ENCODE assay signal across 38 cellular contexts in genomic region chr14:76322594-76323220, GRCh38. TPM values are rescaled to one million over a fixed set of nuclear protein-coding genes. Genes with fewer than 3 reads are reported as not detected.
"Had no signal": no experiment of that assay in that cellular context is flagged by ENCODE, and none has a peak within 500 bp of the region (broad histone marks: within the 10 kb centered on the region; RNA-seq: fewer than 3 reads in every experiment).

No MANE protein-coding gene starts in this region.

- ATAC-seq: activated CD8-positive, alpha-beta T cell treated with anti-CD3 and anti-CD28 coated beads for 36 hours; activated naive CD4-positive, alpha-beta T cell treated with anti-CD3 and anti-CD28 coated beads, Interleukin-2, amount 50 U/mL, for 72 hours; activated T-cell treated with anti-CD3 and anti-CD28 coated beads, Interleukin-2, amount 50 U/mL, for 72 hours; activated T-helper 17 cell treated with anti-CD3 and anti-CD28 coated beads, Interleukin-2, amount 50 U/mL, for 72 hours; body of pancreas; PC-3 had no signal

- DNase-seq: activated CD4-positive, alpha-beta T cell treated with anti-CD3 and anti-CD28 coated beads for 1 hour; activated CD4-positive, alpha-beta T cell treated with anti-CD3 and anti-CD28 coated beads for 48 hours; activated CD4-positive, alpha-beta T cell treated with anti-CD3 and anti-CD28 coated beads, Interleukin-2, amount 50 U/mL, for 4 hours; activated CD4-positive, CD25-positive, alpha-beta regulatory T cell; activated CD8-positive, alpha-beta T cell treated with anti-CD3 and anti-CD28 coated beads for 36 hours; activated gamma-delta T cell treated with Interleukin-2 at 50 U/mL for 16 hours; activated naive CD4-positive, alpha-beta T cell treated with anti-CD3 and anti-CD28 coated beads for 36 hours; activated T-cell treated with anti-CD3 and anti-CD28 coated beads, Interleukin-2, amount 50 U/mL, for 1 hour; activated T-cell treated with anti-CD3 and anti-CD28 coated beads, Interleukin-2, amount 50 U/mL, for 72 hours; body of pancreas; caudate nucleus; cerebellar nuclear complex; MM.1S; NCI-H1092 treated with DMSO at 0.1 percent for 48 hours; NCI-H1417; NCI-H146; NCI-H187; NCI-H2081; NCI-H2171 treated with DMSO at 0.1 percent for 48 hours; NCI-H2227 treated with DMSO at 0.1 percent for 48 hours; NCI-H446; NCI-H510A treated with DMSO at 0.1 percent for 48 hours; NCI-H526 treated with DMSO at 0.1 percent for 48 hours; NCI-H82; PC-3; Peyer's patch; Right ventricle myocardium superior; T1000; WERI-Rb-1 had no signal

- H3K9me3 ChIP-seq: adrenal gland, body of pancreas, breast epithelium, Peyer's patch had no signal

- H3K27ac Mint-ChIP-seq: activated CD8-positive, alpha-beta T cell treated with anti-CD3 and anti-CD28 coated beads for 36 hours; activated naive CD4-positive, alpha-beta T cell treated with anti-CD3 and anti-CD28 coated beads for 36 hours; activated naive CD4-positive, alpha-beta T cell treated with anti-CD3 and anti-CD28 coated beads, Interleukin-2, amount 50 U/mL, for 72 hours; activated T-cell treated with anti-CD3 and anti-CD28 coated beads, Interleukin-2, amount 50 U/mL, for 72 hours; activated T-helper 17 cell treated with anti-CD3 and anti-CD28 coated beads, Interleukin-2, amount 50 U/mL, for 72 hours had no signal

- H3K4me3 Mint-ChIP-seq: activated CD8-positive, alpha-beta T cell treated with anti-CD3 and anti-CD28 coated beads for 36 hours; activated naive CD4-positive, alpha-beta T cell treated with anti-CD3 and anti-CD28 coated beads for 36 hours; activated T-cell treated with anti-CD3 and anti-CD28 coated beads, Interleukin-2, amount 50 U/mL, for 72 hours; activated T-helper 17 cell treated with anti-CD3 and anti-CD28 coated beads, Interleukin-2, amount 50 U/mL, for 72 hours had no signal

- H3K27me3 ChIP-seq: adrenal gland, body of pancreas, breast epithelium, Peyer's patch had no signal

- H3K36me3 ChIP-seq: adrenal gland, breast epithelium, Peyer's patch, WERI-Rb-1 had no signal

- H3K36me3 Mint-ChIP-seq: activated naive CD4-positive, alpha-beta T cell treated with anti-CD3 and anti-CD28 coated beads, Interleukin-2, amount 50 U/mL, for 72 hours had no signal

- H3K27ac ChIP-seq: adrenal gland, body of pancreas, breast epithelium, KMS-11, Peyer's patch, RWPE1, WERI-Rb-1 had no signal

- H3K4me1 ChIP-seq: adrenal gland, body of pancreas, breast epithelium, Peyer's patch had no signal

- H3K9me3 Mint-ChIP-seq: activated CD8-positive, alpha-beta T cell treated with anti-CD3 and anti-CD28 coated beads for 36 hours; activated naive CD4-positive, alpha-beta T cell treated with anti-CD3 and anti-CD28 coated beads for 36 hours; activated naive CD4-positive, alpha-beta T cell treated with anti-CD3 and anti-CD28 coated beads, Interleukin-2, amount 50 U/mL, for 72 hours; activated T-cell treated with anti-CD3 and anti-CD28 coated beads, Interleukin-2, amount 50 U/mL, for 72 hours; activated T-helper 17 cell treated with anti-CD3 and anti-CD28 coated beads, Interleukin-2, amount 50 U/mL, for 72 hours had no signal

- H3K4me1 Mint-ChIP-seq: activated T-helper 17 cell treated with anti-CD3 and anti-CD28 coated beads, Interleukin-2, amount 50 U/mL, for 72 hours had no signal

- H3K9ac ChIP-seq: KMS-11 had no signal

- H3K4me3 ChIP-seq: adrenal gland, body of pancreas, breast epithelium, Peyer's patch had no signal

RNA-seq across cellular contexts. Expression of gene ESRRB, which starts 53.2 kb away (rescaled TPM):
- total RNA-seq: activated CD8-positive, alpha-beta memory T cell treated with anti-CD3 and anti-CD28 coated beads for 36 hours; activated naive CD4-positive, alpha-beta T cell treated with anti-CD3 and anti-CD28 coated beads for 36 hours; astrocyte; body of pancreas; LHCN-M2; PC-3 had no signal
